18 cellular contexts compared by ENCODE assay signal in the genomic region with DNA sequence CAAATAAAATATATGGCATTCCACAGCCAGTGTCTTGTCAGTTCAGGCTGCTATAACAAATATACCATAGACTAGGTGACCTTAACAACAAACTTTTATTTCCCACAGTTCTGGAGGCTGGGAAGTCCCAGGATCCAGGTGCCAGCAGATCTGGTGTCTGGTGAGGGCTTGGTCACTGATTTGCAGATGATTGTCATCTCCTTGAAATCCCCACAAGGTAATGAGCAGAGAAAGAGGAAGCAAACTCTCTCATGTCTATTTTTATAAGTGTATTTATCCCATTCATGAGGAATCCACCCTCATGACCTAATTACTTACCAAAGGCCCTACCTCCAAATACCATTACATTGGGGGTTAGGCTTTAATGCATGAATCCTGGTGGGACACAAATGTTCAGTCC.
"Had no signal": no experiment of that assay in that cellular context is flagged by ENCODE, and none has a peak within 500 bp of the region (broad histone marks: within the 10 kb centered on the region; RNA-seq: fewer than 3 reads in every experiment).

No MANE protein-coding gene starts in this region.

- DNase-seq: activated CD4-positive, alpha-beta memory T cell treated with anti-CD3 and anti-CD28 coated beads for 36 hours; activated CD4-positive, alpha-beta T cell treated with anti-CD3 and anti-CD28 coated beads for 4 hours; activated CD4-positive, CD25-positive, alpha-beta regulatory T cell; activated naive CD4-positive, alpha-beta T cell treated with anti-CD3 and anti-CD28 coated beads, Interleukin-2, amount 10 ng/mL, durations not matched to agents 7 days and 5 days; activated T-cell treated with anti-CD3 and anti-CD28 coated beads, Interleukin-2, amount 50 U/mL, for 48 hours; colonic mucosa; dorsolateral prefrontal cortex; effector memory CD8-positive, alpha-beta T cell; glutamatergic neuron; immature natural killer cell; left lung; naive thymus-derived CD4-positive, alpha-beta T cell; small intestine; stomach; trophoblast cell; uterus had no signal

- ATAC-seq: effector memory CD8-positive, alpha-beta T cell; left lung; naive thymus-derived CD4-positive, alpha-beta T cell; sciatic nerve; stimulated activated memory B cell treated with anti-CD40 and anti-IgM and Interleukin-4, amounts not matched to agents 10 μg/mL and 1 μg/mL and 100 μg/mL, for 72 hours had no signal
